Comparison of ENCODE assay signal across 27 cellular contexts in genomic region chr6:148430897-148431296, GRCh38.
DNase-seq lines count a peak whose midpoint lies in the region; ATAC-seq and TF ChIP-seq lines count a peak whose summit lies in the region.
"Had no signal": no experiment of that assay in that cellular context is flagged by ENCODE, and none has a peak within 500 bp of the region (broad histone marks: within the 10 kb centered on the region; RNA-seq: fewer than 3 reads in every experiment).

No MANE protein-coding gene starts in this region.

- intact Hi-C loops in thyroid gland (cut with DNase I): no loop called here
- intact Hi-C loops in dorsolateral prefrontal cortex (cut with DNase I): no loop called here

- H3K27ac ChIP-seq in thyroid gland (peak overlapping the region; percentile 84 to 98 (median 90)), dorsolateral prefrontal cortex (peak overlapping the region in 3 of 59 donors; percentile 4 to 19 (median 19))
- H3K27ac ChIP-seq: A549, body of pancreas, gastroesophageal sphincter, SJCRH30 had no signal

- no peaks in the 10 kb centered on the region for H3K36me3 ChIP-seq in thyroid gland
- H3K36me3 ChIP-seq: gastroesophageal sphincter, HAP-1, sigmoid colon, SJCRH30, stomach had no signal

- no peak for TF ChIP-seq POLR2A in thyroid gland (IDR thresholded peaks at IDR 0.05)

- H3K27me3 ChIP-seq in thyroid gland: no peaks in the 10 kb centered on the region
- H3K27me3 ChIP-seq in dorsolateral prefrontal cortex: no peaks in the 10 kb centered on the region
- H3K27me3 ChIP-seq: body of pancreas, gastroesophageal sphincter, sigmoid colon, SJCRH30, stomach had no signal

- TF ChIP-seq CTCF in thyroid gland (IDR thresholded peaks at IDR 0.05) (no peak), dorsolateral prefrontal cortex (IDR thresholded peaks at IDR 0.05 in 54 of 56, conservative IDR thresholded peaks at IDR 0.05 in 2 of 56; ENCODE audit: low read depth in 1 of 56, partially characterized antibody in 56 of 56) (no peak)

- ATAC-seq in HG03565 (IDR thresholded peaks at IDR 0.05; ENCODE audit: unreplicated experiment): no peak
- ATAC-seq in HG03354 (IDR thresholded peaks at IDR 0.05; ENCODE audit: poor library complexity, severe bottlenecking, unreplicated experiment): no peak
- ATAC-seq: A549; body of pancreas; gastroesophageal sphincter; naive thymus-derived CD4-positive, alpha-beta T cell had no signal

- peak; percentile 46 for DNase-seq in NCI-H2029 (lab: John Stamatoyannopoulos, UW)
- no peak for DNase-seq in NCI-H2029 treated with DMSO at 0.1 percent for 48 hours (lab: John Stamatoyannopoulos, UW)
- DNase-seq in NCI-H2171 (lab: John Stamatoyannopoulos, UW): peak; percentile 27
- DNase-seq in SHP77 (lab: John Stamatoyannopoulos, UW): peak; percentile 53 to 74
- peak; percentile 63 to 66 for DNase-seq in thyroid gland
- no peak for DNase-seq in dorsolateral prefrontal cortex
- DNase-seq: activated CD4-positive, alpha-beta memory T cell treated with anti-CD3 and anti-CD28 coated beads, Interleukin-2, amount 10 ng/mL, durations not matched to agents 7 days and 5 days; activated CD8-positive, alpha-beta memory T cell treated with anti-CD3 and anti-CD28 coated beads, Interleukin-2, amount 50 U/mL, for 4 hours; activated naive CD4-positive, alpha-beta T cell treated with anti-CD3 and anti-CD28 coated beads, Interleukin-2, amount 10 ng/mL, durations not matched to agents 7 days and 5 days; AML-193; body of pancreas; CD4-positive, alpha-beta T cell; Karpas-422; naive thymus-derived CD4-positive, alpha-beta T cell; NCI-H774; sigmoid colon; SJCRH30; stimulated activated CD4-positive, alpha-beta T cell treated with anti-CD3 and anti-CD28 coated beads, Interleukin-12 subunit alpha, Interleukin-12 subunit beta, amount 100 ng/mL, for 4 hours; stimulated activated CD4-positive, alpha-beta T cell treated with anti-CD3 and anti-CD28 coated beads, Interleukin-2, amount 100 ng/mL, for 48 hours; stomach; SW 1271 had no signal

- H3K9me3 ChIP-seq in thyroid gland: no peaks in the 10 kb centered on the region
- H3K9me3 ChIP-seq: A549, body of pancreas, gastroesophageal sphincter, HAP-1, sigmoid colon, SJCRH30, stomach had no signal

- peaks cover 59 to 73% of the 10 kb centered on the region in 2 donors for H3K4me1 ChIP-seq in thyroid gland
- H3K4me1 ChIP-seq: body of pancreas, HAP-1, SJCRH30 had no signal

- H3K4me3 ChIP-seq in thyroid gland (replicated peaks in 1 of 3) (no peak overlapping the region), dorsolateral prefrontal cortex (no peak overlapping the region)
- H3K4me3 ChIP-seq: A549, body of pancreas, gastroesophageal sphincter, HAP-1, lung, sigmoid colon, SJCRH30, stomach had no signal

- WGBS in thyroid gland, 2 donors: 41 to 63% methylated on average over 8 of the region's 8 CpGs

Comparison
In these comparisons a context has a peak if more than half of its experiments do, and no peak if none do; other contexts are left out.
1. DNase-seq: peak in NCI-H2029 (single experiment), NCI-H2171 (single experiment), SHP77 (2 of 2) and thyroid gland (2 of 2); none in NCI-H2029 treated with DMSO at 0.1 percent for 48 hours (single experiment) and dorsolateral prefrontal cortex (0 of 10).